ENCODE assay signal across 1 cellular context in the genomic region with DNA sequence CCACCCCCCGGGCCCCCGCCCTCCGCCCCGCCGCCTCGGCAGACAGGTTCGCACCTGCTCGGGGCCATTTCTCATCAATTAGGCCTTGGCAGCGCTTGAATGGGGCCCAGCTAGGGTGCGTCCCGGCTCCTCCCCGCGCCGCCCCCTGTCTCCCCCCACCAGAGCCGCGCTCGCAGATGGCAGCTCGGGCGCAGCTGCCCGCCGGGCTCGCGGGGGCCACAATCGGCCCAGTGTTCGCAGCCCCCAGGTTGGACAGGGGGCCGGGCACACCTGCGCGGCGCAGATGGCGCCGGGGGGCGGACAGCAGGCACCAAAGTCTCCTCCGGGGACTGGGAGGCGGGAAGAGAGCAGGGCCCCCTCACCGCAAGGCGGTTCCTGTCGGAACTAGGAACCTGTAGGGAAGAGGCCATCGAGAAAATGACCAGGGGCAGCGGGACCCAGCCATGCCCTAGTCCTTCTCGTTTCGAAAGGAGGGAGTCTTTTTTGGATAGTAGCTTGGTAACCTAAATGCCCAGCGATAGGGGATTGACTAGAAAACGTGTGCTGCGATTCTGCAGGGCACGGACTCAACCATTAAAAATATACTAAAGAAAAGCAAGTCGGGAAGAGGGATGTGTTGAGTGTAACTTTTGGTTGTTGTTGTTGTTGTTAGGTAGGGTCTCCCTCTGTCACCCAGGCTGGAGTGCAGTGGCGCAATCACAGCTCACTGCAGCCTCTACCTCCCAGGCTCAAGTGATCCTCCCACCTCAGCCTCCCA.
TF ChIP-seq lines count a peak whose summit lies in the region.

No MANE protein-coding gene starts in this region.

TF ChIP-seq in HepG2, 621 proteins besides CTCF, POLR2A, EP300 and RAD21 (continued from another document):
- TF ChIP-seq ZNF280B (CRISPR knock-in tag; IDR thresholded peaks at IDR 0.05; ENCODE audit: borderline replicate concordance) = no peak
- no peak for TF ChIP-seq NFKBIZ (CRISPR knock-in tag; IDR thresholded peaks at IDR 0.05)
- no peak for TF ChIP-seq ZSCAN12 (CRISPR knock-in tag; IDR thresholded peaks at IDR 0.05)
- TF ChIP-seq, protein P1, sequence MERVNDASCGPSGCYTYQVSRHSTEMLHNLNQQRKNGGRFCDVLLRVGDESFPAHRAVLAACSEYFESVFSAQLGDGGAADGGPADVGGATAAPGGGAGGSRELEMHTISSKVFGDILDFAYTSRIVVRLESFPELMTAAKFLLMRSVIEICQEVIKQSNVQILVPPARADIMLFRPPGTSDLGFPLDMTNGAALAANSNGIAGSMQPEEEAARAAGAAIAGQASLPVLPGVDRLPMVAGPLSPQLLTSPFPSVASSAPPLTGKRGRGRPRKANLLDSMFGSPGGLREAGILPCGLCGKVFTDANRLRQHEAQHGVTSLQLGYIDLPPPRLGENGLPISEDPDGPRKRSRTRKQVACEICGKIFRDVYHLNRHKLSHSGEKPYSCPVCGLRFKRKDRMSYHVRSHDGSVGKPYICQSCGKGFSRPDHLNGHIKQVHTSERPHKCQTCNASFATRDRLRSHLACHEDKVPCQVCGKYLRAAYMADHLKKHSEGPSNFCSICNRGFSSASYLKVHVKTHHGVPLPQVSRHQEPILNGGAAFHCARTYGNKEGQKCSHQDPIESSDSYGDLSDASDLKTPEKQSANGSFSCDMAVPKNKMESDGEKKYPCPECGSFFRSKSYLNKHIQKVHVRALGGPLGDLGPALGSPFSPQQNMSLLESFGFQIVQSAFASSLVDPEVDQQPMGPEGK (CRISPR knock-in tag; IDR thresholded peaks at IDR 0.05) = no peak
- no peak for TF ChIP-seq SOX6 (IDR thresholded peaks at IDR 0.05)
- no peak for TF ChIP-seq SOX6 (CRISPR knock-in tag; IDR thresholded peaks at IDR 0.05)
- TF ChIP-seq, protein P2, sequence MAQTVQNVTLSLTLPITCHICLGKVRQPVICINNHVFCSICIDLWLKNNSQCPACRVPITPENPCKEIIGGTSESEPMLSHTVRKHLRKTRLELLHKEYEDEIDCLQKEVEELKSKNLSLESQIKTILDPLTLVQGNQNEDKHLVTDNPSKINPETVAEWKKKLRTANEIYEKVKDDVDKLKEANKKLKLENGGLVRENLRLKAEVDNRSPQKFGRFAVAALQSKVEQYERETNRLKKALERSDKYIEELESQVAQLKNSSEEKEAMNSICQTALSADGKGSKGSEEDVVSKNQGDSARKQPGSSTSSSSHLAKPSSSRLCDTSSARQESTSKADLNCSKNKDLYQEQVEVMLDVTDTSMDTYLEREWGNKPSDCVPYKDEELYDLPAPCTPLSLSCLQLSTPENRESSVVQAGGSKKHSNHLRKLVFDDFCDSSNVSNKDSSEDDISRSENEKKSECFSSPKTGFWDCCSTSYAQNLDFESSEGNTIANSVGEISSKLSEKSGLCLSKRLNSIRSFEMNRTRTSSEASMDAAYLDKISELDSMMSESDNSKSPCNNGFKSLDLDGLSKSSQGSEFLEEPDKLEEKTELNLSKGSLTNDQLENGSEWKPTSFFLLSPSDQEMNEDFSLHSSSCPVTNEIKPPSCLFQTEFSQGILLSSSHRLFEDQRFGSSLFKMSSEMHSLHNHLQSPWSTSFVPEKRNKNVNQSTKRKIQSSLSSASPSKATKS (CRISPR knock-in tag; IDR thresholded peaks at IDR 0.05) = no peak
- TF ChIP-seq GATA4 (IDR thresholded peaks at IDR 0.05; ENCODE audit: borderline replicate concordance, low read depth) = no peak
TF ChIP-seq in HepG2: peak in this region for 0.
